ENCODE assay signal across 10 cellular contexts in the genomic region with DNA sequence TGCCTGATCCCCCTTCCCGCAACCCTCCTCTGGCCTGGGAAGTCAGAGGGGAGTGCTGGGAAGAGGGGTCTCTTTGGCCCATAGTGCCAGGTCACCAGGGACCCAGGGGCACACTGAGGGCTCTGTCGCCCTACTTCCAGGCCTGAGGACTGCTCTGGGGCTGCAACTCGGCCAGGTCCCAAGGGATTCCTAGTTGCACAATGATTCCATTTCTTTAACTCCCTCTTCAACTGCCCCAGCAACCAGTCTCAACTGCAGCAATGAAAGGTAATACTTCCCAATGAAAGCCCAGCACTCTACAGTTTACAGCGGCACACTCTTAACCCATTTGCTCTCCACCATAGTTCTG. TPM values are rescaled to one million over a fixed set of nuclear protein-coding genes. Genes with fewer than 3 reads are reported as not detected.
DNase-seq lines count a peak whose midpoint lies in the region; ATAC-seq and TF ChIP-seq lines count a peak whose summit lies in the region.
"Had no signal": no experiment of that assay in that cellular context is flagged by ENCODE, and none has a peak within 500 bp of the region (broad histone marks: within the 10 kb centered on the region; RNA-seq: fewer than 3 reads in every experiment).

No MANE protein-coding gene starts in this region.

- no peak for ATAC-seq in GM21390 (IDR thresholded peaks at IDR 0.05; ENCODE audit: unreplicated experiment)
- ATAC-seq in activated CD4-positive, CD25-positive, alpha-beta regulatory T cell treated with anti-CD3 and anti-CD28 coated beads, Interleukin-2, amount 50 U/mL, for 24 hours, result no peak
- no peak for ATAC-seq in SK-N-SH treated with all-trans-retinoic acid at 6 μM for 48 hours
- ATAC-seq: left colon had no signal

- H3K79me2 ChIP-seq in GM23248 (ENCODE audit: insufficient read depth), result peaks cover 80% of the 10 kb centered on the region

- H3K27me3 ChIP-seq in GM23248 (replicated peaks; ENCODE audit: insufficient read depth) (no peaks in the 10 kb centered on the region), iPS-18a (ENCODE audit: control insufficient read depth, insufficient read depth, low read length) (no peaks in the 10 kb centered on the region)

- H3K4me2 ChIP-seq in GM23248 (ENCODE audit: unreplicated experiment), result peak overlapping the region; percentile 46

- H3K27ac ChIP-seq in GM23248 (peak overlapping the region; percentile 90), iPS-18a (ENCODE audit: low read length) (peak overlapping the region; percentile 57)

- no peak for TF ChIP-seq CTCF in cardiac fibroblast (IDR thresholded peaks at IDR 0.05; ENCODE audit: low read depth, low read length)

- H3K36me3 ChIP-seq in GM23248 (ENCODE audit: low read depth), result no peaks in the 10 kb centered on the region
- H3K36me3 ChIP-seq in iPS-18a (ENCODE audit: control insufficient read depth, low read depth, low read length), result no peaks in the 10 kb centered on the region

- in situ Hi-C loops in GM23248 (cut with MboI), result loop anchor here (25.0 kb wide), 1 partner anchor 493 kb away; a partner anchor contains a TSS

- DNase-seq in GM23248 (peak; percentile 81), cardiac fibroblast (ENCODE audit: low read depth in 2 of 2) (peak; percentile 84 to 87), smooth muscle cell of the brain vasculature (ENCODE audit: low read depth, low spot score) (peak; percentile 44), putamen (ENCODE audit: low spot score) (no peak)
- DNase-seq: effector CD8-positive, alpha-beta T cell; left colon had no signal

- H3K4me1 ChIP-seq in GM23248 (ENCODE audit: insufficient read depth), result peaks cover 55% of the 10 kb centered on the region
- peaks cover 9% of the 10 kb centered on the region for H3K4me1 ChIP-seq in iPS-18a (ENCODE audit: control insufficient read depth, low read depth, low read length)

- H3K9ac ChIP-seq in GM23248, result peak overlapping the region; percentile 77
- no peak overlapping the region for H3K9ac ChIP-seq in iPS-18a (ENCODE audit: low read length)

- no peak overlapping the region for H2AFZ ChIP-seq in GM23248

- H3F3A ChIP-seq in GM23248 (ENCODE audit: insufficient read depth), result peaks cover 32% of the 10 kb centered on the region

- H3K9me3 ChIP-seq in GM23248 (ENCODE audit: low read depth), result no peaks in the 10 kb centered on the region
- no peaks in the 10 kb centered on the region for H3K9me3 ChIP-seq in iPS-18a (ENCODE audit: control insufficient read depth, low read depth, low read length)

- 34 to 43% methylated on average over 4 of the region's 4 CpGs for WGBS in GM23248 (ENCODE audit: low coverage in 1 of 2, low lambda C conversion rate in 2 of 2, missing lambda C conversion rate in 2 of 2), 2 experiments

- H4K20me1 ChIP-seq in GM23248 (ENCODE audit: insufficient read depth), result no peaks in the 10 kb centered on the region

- peak overlapping the region; percentile 10; the same call in 1 of the 2 replicates for H3K4me3 ChIP-seq in GM23248
- H3K4me3 ChIP-seq in cardiac fibroblast (replicated peaks in 1 of 2; ENCODE audit: low read depth in 2 of 2, low read length in 2 of 2), result no peak overlapping the region
- H3K4me3 ChIP-seq in iPS-18a (ENCODE audit: low read length), result no peak overlapping the region

- no peaks in the 10 kb centered on the region for H3K9me2 ChIP-seq in GM23248 (ENCODE audit: insufficient read depth)

TF ChIP-seq in SK-N-SH treated with all-trans-retinoic acid at 6 μM for 48 hours, 23 proteins besides CTCF, POLR2A, EP300 and RAD21:
- TF ChIP-seq, protein P1, sequence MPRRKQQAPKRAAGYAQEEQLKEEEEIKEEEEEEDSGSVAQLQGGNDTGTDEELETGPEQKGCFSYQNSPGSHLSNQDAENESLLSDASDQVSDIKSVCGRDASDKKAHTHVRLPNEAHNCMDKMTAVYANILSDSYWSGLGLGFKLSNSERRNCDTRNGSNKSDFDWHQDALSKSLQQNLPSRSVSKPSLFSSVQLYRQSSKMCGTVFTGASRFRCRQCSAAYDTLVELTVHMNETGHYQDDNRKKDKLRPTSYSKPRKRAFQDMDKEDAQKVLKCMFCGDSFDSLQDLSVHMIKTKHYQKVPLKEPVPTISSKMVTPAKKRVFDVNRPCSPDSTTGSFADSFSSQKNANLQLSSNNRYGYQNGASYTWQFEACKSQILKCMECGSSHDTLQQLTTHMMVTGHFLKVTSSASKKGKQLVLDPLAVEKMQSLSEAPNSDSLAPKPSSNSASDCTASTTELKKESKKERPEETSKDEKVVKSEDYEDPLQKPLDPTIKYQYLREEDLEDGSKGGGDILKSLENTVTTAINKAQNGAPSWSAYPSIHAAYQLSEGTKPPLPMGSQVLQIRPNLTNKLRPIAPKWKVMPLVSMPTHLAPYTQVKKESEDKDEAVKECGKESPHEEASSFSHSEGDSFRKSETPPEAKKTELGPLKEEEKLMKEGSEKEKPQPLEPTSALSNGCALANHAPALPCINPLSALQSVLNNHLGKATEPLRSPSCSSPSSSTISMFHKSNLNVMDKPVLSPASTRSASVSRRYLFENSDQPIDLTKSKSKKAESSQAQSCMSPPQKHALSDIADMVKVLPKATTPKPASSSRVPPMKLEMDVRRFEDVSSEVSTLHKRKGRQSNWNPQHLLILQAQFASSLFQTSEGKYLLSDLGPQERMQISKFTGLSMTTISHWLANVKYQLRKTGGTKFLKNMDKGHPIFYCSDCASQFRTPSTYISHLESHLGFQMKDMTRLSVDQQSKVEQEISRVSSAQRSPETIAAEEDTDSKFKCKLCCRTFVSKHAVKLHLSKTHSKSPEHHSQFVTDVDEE (CRISPR knock-in tag; IDR thresholded peaks at IDR 0.05), result no peak
- no peak for TF ChIP-seq ZNF70 (CRISPR knock-in tag; IDR thresholded peaks at IDR 0.05)
- no peak for TF ChIP-seq ZFP3 (CRISPR knock-in tag; IDR thresholded peaks at IDR 0.05)
- TF ChIP-seq ZNF8 (CRISPR knock-in tag; IDR thresholded peaks at IDR 0.05), result no peak
- TF ChIP-seq, protein P2, sequence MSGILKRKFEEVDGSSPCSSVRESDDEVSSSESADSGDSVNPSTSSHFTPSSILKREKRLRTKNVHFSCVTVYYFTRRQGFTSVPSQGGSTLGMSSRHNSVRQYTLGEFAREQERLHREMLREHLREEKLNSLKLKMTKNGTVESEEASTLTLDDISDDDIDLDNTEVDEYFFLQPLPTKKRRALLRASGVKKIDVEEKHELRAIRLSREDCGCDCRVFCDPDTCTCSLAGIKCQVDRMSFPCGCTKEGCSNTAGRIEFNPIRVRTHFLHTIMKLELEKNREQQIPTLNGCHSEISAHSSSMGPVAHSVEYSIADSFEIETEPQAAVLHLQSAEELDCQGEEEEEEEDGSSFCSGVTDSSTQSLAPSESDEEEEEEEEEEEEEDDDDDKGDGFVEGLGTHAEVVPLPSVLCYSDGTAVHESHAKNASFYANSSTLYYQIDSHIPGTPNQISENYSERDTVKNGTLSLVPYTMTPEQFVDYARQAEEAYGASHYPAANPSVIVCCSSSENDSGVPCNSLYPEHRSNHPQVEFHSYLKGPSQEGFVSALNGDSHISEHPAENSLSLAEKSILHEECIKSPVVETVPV (CRISPR knock-in tag; IDR thresholded peaks at IDR 0.05), result no peak
- TF ChIP-seq PPARA (CRISPR knock-in tag; IDR thresholded peaks at IDR 0.05; ENCODE audit: borderline replicate concordance), result no peak
- no peak for TF ChIP-seq OSR1 (CRISPR knock-in tag; IDR thresholded peaks at IDR 0.05)

RNA-seq across cellular contexts. Expression of a gene that starts 35.7 kb away (rescaled TPM):
- 8.5 and 12.9 TPM in 2 replicates for total RNA-seq in GM23248 (2014; rRNA removed; shearing (Covaris generic))
- 20.0 and 23.7 TPM in 2 replicates for polyA plus RNA-seq in GM23248 (2016; fragmentation: Nextera tagmentation; extraction: Ambion mirVana)
